ENCODE assay signal across 13 cellular contexts in the genomic region with DNA sequence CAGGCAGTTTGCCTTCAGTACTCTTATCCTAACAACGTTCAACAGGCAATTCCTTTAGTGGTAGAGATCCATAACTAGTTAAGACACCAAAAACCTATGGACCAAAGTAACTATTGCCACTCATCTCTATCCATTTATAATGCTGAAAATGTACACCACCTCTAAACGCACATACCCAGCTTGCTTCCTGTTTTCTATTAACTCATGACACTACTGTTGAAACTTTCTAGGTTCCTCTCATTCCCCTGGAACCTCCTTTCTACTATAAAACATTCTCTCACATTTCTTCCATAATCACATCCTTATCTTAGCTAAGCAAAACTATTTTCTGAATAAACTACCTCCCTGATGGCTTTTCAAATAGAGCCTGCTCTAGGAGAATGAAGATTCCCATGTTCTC.
"Had no signal": no experiment of that assay in that cellular context is flagged by ENCODE, and none has a peak within 500 bp of the region (broad histone marks: within the 10 kb centered on the region; RNA-seq: fewer than 3 reads in every experiment).

No MANE protein-coding gene starts in this region.

- H3K4me3 Mint-ChIP-seq: activated CD4-positive, alpha-beta T cell treated with anti-CD3 and anti-CD28 coated beads for 36 hours; activated CD8-positive, alpha-beta T cell treated with anti-CD3 and anti-CD28 coated beads for 36 hours; activated T-cell treated with anti-CD3 and anti-CD28 coated beads, Interleukin-2, amount 50 U/mL, for 4 hours; dendritic cell treated with granulocyte-macrophage colony-stimulating factor and Interleukin-4, amounts not matched to agents 40 ng/mL and 50 ng/mL, for 4 days; mesothelial cell of epicardium had no signal

- H3K36me3 Mint-ChIP-seq: mesothelial cell of epicardium had no signal

- H3K27ac ChIP-seq: epithelial cell of prostate, pancreas had no signal

- DNase-seq: activated CD4-positive, alpha-beta T cell treated with anti-CD3 and anti-CD28 coated beads for 36 hours; activated CD8-positive, alpha-beta T cell treated with anti-CD3 and anti-CD28 coated beads for 36 hours; activated effector memory CD4-positive, alpha-beta T cell treated with Interleukin-2 at 50 U/mL for 16 hours; activated naive CD4-positive, alpha-beta T cell treated with anti-CD3 and anti-CD28 coated beads, Interleukin-2, amount 50 U/mL, for 16 hours; activated T-cell treated with anti-CD3 and anti-CD28 coated beads, Interleukin-2, amount 50 U/mL, for 4 hours; foreskin melanocyte; kidney glomerular epithelial cell; pancreas; stimulated activated CD4-positive, alpha-beta T cell treated with anti-CD3 and anti-CD28 coated beads, Interleukin-1b, Interleukin-23, amount 100 ng/mL, for 48 hours; T-helper 9 cell had no signal

- H3K4me3 ChIP-seq: pancreas had no signal

- H3K9me3 Mint-ChIP-seq: activated CD8-positive, alpha-beta T cell treated with anti-CD3 and anti-CD28 coated beads for 36 hours; activated T-cell treated with anti-CD3 and anti-CD28 coated beads, Interleukin-2, amount 50 U/mL, for 4 hours; dendritic cell treated with granulocyte-macrophage colony-stimulating factor and Interleukin-4, amounts not matched to agents 40 ng/mL and 50 ng/mL, for 4 days; mesothelial cell of epicardium had no signal

- H3K9me3 ChIP-seq: pancreas had no signal

- H3K27ac Mint-ChIP-seq: activated CD4-positive, alpha-beta T cell treated with anti-CD3 and anti-CD28 coated beads for 36 hours; activated CD8-positive, alpha-beta T cell treated with anti-CD3 and anti-CD28 coated beads for 36 hours; mesothelial cell of epicardium had no signal

- H3K36me3 ChIP-seq: pancreas had no signal

- ATAC-seq: activated CD4-positive, alpha-beta T cell treated with anti-CD3 and anti-CD28 coated beads for 36 hours; activated CD8-positive, alpha-beta T cell treated with anti-CD3 and anti-CD28 coated beads for 36 hours; activated T-cell treated with anti-CD3 and anti-CD28 coated beads, Interleukin-2, amount 50 U/mL, for 4 hours had no signal

- H3K4me1 Mint-ChIP-seq: activated CD4-positive, alpha-beta T cell treated with anti-CD3 and anti-CD28 coated beads for 36 hours had no signal

- H3K27me3 ChIP-seq: pancreas had no signal
